Comparison of ENCODE assay signal across 21 cellular contexts in the genomic region with DNA sequence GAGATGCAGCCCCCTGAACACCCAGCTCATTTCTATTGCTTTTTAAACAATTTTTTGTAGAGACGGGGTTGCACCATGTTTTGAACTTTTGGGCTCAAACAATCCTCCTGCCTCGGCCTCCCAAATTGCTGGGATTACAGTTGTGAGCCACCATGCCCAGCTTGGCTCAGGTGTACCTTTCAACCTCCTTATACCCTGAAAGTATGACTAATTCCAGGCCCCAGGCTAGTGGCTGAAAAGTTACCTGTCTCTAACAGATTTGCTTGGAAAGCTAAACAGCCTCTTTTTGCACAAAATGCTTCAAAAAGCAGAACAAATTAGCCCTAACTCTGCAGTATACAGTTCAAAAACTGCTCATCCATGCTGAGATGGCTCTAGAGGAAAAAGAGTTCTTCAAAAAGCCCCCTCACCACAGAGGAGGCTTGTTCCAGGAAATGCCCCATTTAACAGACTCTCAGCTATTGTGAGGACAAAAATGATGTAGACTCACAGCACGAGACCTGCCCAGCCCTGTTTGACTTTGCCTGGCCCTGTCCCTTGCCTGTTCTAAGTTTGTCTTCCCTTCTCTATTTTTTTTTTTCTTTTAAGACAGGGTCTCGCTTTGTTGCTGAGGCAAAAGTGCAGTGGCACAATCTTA. TPM values are rescaled to one million over a fixed set of nuclear protein-coding genes. Genes with fewer than 3 reads are reported as not detected.
DNase-seq lines count a peak whose midpoint lies in the region; ATAC-seq and TF ChIP-seq lines count a peak whose summit lies in the region.
"Had no signal": no experiment of that assay in that cellular context is flagged by ENCODE, and none has a peak within 500 bp of the region (broad histone marks: within the 10 kb centered on the region; RNA-seq: fewer than 3 reads in every experiment).

No MANE protein-coding gene starts in this region.

- no peak overlapping the region for H3K27ac ChIP-seq in neuronal stem cell (replicated peaks; ENCODE audit: low read length)
- H3K27ac ChIP-seq: adrenal gland, uterus had no signal

- no peak overlapping the region for H3K4me2 ChIP-seq in neuronal stem cell (ENCODE audit: insufficient read depth, low read length, poor library complexity, severe bottlenecking)

- TF ChIP-seq CTCF in activated CD8-positive, alpha-beta T cell treated with anti-CD3 and anti-CD28 coated beads for 36 hours (IDR thresholded peaks at IDR 0.05) = no peak

- no peaks in the 10 kb centered on the region for H3K36me3 ChIP-seq in neuronal stem cell (replicated peaks in 1 of 2; ENCODE audit: control insufficient read depth in 2 of 2, insufficient read depth in 2 of 2, low read length in 2 of 2)
- H3K36me3 ChIP-seq: adrenal gland, uterus had no signal

- peaks cover 5 to 14% of the 10 kb centered on the region in 2 donors for H3K4me1 ChIP-seq in neuronal stem cell (ENCODE audit: control insufficient read depth in 2 of 2, insufficient read depth in 1 of 2, low read depth in 1 of 2, low read length in 2 of 2)
- H3K4me1 ChIP-seq: uterus had no signal

- CTCF ChIA-PET in activated CD8-positive, alpha-beta T cell treated with anti-CD3 and anti-CD28 coated beads for 36 hours (lab: Charles Lee) = interaction anchor here (0.7 to 14.0 kb wide), 8 partner anchors 24 to 181 kb away, joined by 3 to 280 read pairs (median 6); a partner anchor contains a TSS

- peak overlapping the region; percentile 66 for H3K27ac Mint-ChIP-seq in activated naive CD8-positive, alpha-beta T cell
- H3K27ac Mint-ChIP-seq in activated naive CD8-positive, alpha-beta T cell treated with anti-CD3 and anti-CD28 coated beads for 36 hours = no peak overlapping the region
- no peak overlapping the region for H3K27ac Mint-ChIP-seq in activated CD8-positive, alpha-beta T cell treated with anti-CD3 and anti-CD28 coated beads for 36 hours

- intact Hi-C loops in activated CD8-positive, alpha-beta T cell treated with anti-CD3 and anti-CD28 coated beads for 36 hours (cut with micrococcal nuclease) = loop anchor here (10.0 kb wide), 1 partner anchor 144 kb away; no protein-coding TSS in a partner anchor

- H3K4me3 ChIP-seq in neuronal stem cell (ENCODE audit: low read length in 2 of 2) = no peak overlapping the region
- H3K4me3 ChIP-seq: adrenal gland, uterus had no signal

- no peak overlapping the region for H3K9ac ChIP-seq in neuronal stem cell (ENCODE audit: low read depth, low read length, poor library complexity)

- no peak overlapping the region for H2BK5ac ChIP-seq in neuronal stem cell (ENCODE audit: low read length)

- no peak overlapping the region for H2AK5ac ChIP-seq in neuronal stem cell (ENCODE audit: low read depth, low read length)

- H3K79me1 ChIP-seq in neuronal stem cell (ENCODE audit: low read depth, low read length) = no peaks in the 10 kb centered on the region

- POLR2A ChIA-PET in activated CD8-positive, alpha-beta T cell treated with anti-CD3 and anti-CD28 coated beads for 36 hours (lab: Charles Lee) = interaction anchor here (0.5 to 0.6 kb wide), 2 partner anchors 76 to 1677 kb away, joined by 3 read pairs; a partner anchor contains a TSS

- peak; percentile 21 for ATAC-seq in activated CD8-positive, alpha-beta T cell treated with anti-CD3 and anti-CD28 coated beads for 36 hours
- ATAC-seq: Right ventricle myocardium inferior had no signal

- H2BK12ac ChIP-seq in neuronal stem cell (ENCODE audit: low read length) = no peak overlapping the region

- no peak overlapping the region for H3K4ac ChIP-seq in neuronal stem cell (ENCODE audit: low read length)

- H3K27me3 ChIP-seq in neuronal stem cell (ENCODE audit: control insufficient read depth in 3 of 3, insufficient read depth in 3 of 3, low read depth in 1 of 3, low read length in 3 of 3) = no peaks in the 10 kb centered on the region
- H3K27me3 ChIP-seq: adrenal gland, uterus had no signal

- H2AFZ ChIP-seq in neuronal stem cell (ENCODE audit: low read length) = peak overlapping the region; percentile 36

- H3K14ac ChIP-seq in neuronal stem cell (ENCODE audit: low read length) = no peak overlapping the region

- no peaks in the 10 kb centered on the region for H3K9me3 Mint-ChIP-seq in activated naive CD8-positive, alpha-beta T cell (ENCODE audit: low read depth)
- no peaks in the 10 kb centered on the region for H3K9me3 Mint-ChIP-seq in activated naive CD8-positive, alpha-beta T cell treated with anti-CD3 and anti-CD28 coated beads for 36 hours
- H3K9me3 Mint-ChIP-seq in activated CD8-positive, alpha-beta T cell treated with anti-CD3 and anti-CD28 coated beads for 36 hours = no peaks in the 10 kb centered on the region

- H3K4me1 Mint-ChIP-seq in activated naive CD8-positive, alpha-beta T cell (ENCODE audit: low read depth) = peaks cover 51% of the 10 kb centered on the region
- H3K4me1 Mint-ChIP-seq in activated naive CD8-positive, alpha-beta T cell treated with anti-CD3 and anti-CD28 coated beads for 36 hours = peaks cover 46% of the 10 kb centered on the region
- H3K4me1 Mint-ChIP-seq in activated CD8-positive, alpha-beta T cell treated with anti-CD3 and anti-CD28 coated beads for 36 hours (ENCODE audit: low read depth) = peaks cover 41% of the 10 kb centered on the region

- no peak overlapping the region for H3K23ac ChIP-seq in neuronal stem cell (ENCODE audit: low read depth, low read length, poor library complexity)

- H4K8ac ChIP-seq in neuronal stem cell (ENCODE audit: low read depth, low read length) = no peak overlapping the region

- peak overlapping the region; percentile 38 for H3K4me3 Mint-ChIP-seq in activated naive CD8-positive, alpha-beta T cell
- H3K4me3 Mint-ChIP-seq in activated naive CD8-positive, alpha-beta T cell treated with anti-CD3 and anti-CD28 coated beads for 36 hours = no peak overlapping the region
- no peak overlapping the region for H3K4me3 Mint-ChIP-seq in activated CD8-positive, alpha-beta T cell treated with anti-CD3 and anti-CD28 coated beads for 36 hours

- H3K27me3 Mint-ChIP-seq in activated naive CD8-positive, alpha-beta T cell = peaks cover 8% of the 10 kb centered on the region
- peaks cover 26% of the 10 kb centered on the region for H3K27me3 Mint-ChIP-seq in activated naive CD8-positive, alpha-beta T cell treated with anti-CD3 and anti-CD28 coated beads for 36 hours
- H3K27me3 Mint-ChIP-seq in activated CD8-positive, alpha-beta T cell treated with anti-CD3 and anti-CD28 coated beads for 36 hours = peaks cover 13% of the 10 kb centered on the region

- H3K36me3 Mint-ChIP-seq in activated naive CD8-positive, alpha-beta T cell = no peaks in the 10 kb centered on the region
- no peaks in the 10 kb centered on the region for H3K36me3 Mint-ChIP-seq in activated naive CD8-positive, alpha-beta T cell treated with anti-CD3 and anti-CD28 coated beads for 36 hours
- H3K36me3 Mint-ChIP-seq in activated CD8-positive, alpha-beta T cell treated with anti-CD3 and anti-CD28 coated beads for 36 hours (ENCODE audit: low read depth) = no peaks in the 10 kb centered on the region

- no peak overlapping the region for H4K91ac ChIP-seq in neuronal stem cell (ENCODE audit: low read depth, low read length, poor library complexity)

- DNase-seq in activated naive CD8-positive, alpha-beta T cell treated with anti-CD3 and anti-CD28 coated beads for 36 hours = no peak
- DNase-seq in activated CD8-positive, alpha-beta T cell treated with anti-CD3 and anti-CD28 coated beads for 36 hours = peak; percentile 52
- no peak for DNase-seq in neuronal stem cell (ENCODE audit: low spot score)
- no peak for DNase-seq in NCI-H1105 (lab: John Stamatoyannopoulos, UW)
- no peak for DNase-seq in AG08395 (ENCODE audit: low spot score)
- DNase-seq: ACHN; activated CD4-positive, alpha-beta T cell treated with anti-CD3 and anti-CD28 coated beads for 1 hour; activated T-cell treated with anti-CD3 and anti-CD28 coated beads for 4 hours; adrenal gland; COR-L47; GF-D8; glutamatergic neuron; midbrain; NCI-H774; small intestine; stimulated activated naive CD4-positive, alpha-beta T cell treated with Interleukin-2 at 50 U/mL for 16 hours; T-helper 2 cell; uterus had no signal

- H3K18ac ChIP-seq in neuronal stem cell (ENCODE audit: low read length) = no peak overlapping the region

- WGBS in neuronal stem cell (ENCODE audit: extremely low coverage in 2 of 2, insufficient read length in 2 of 2, insufficient replicate concordance in 1 of 2), 2 donors = no CpG with 5 or more reads among the region's 4 CpGs

- no peaks in the 10 kb centered on the region for H3K9me3 ChIP-seq in neuronal stem cell (replicated peaks in 1 of 2; ENCODE audit: control insufficient read depth in 2 of 2, insufficient read depth in 1 of 2, low read depth in 1 of 2, low read length in 2 of 2)
- H3K9me3 ChIP-seq: adrenal gland, uterus had no signal

- H2BK120ac ChIP-seq in neuronal stem cell (ENCODE audit: low read depth, low read length) = no peak overlapping the region

- no peak overlapping the region for H2BK15ac ChIP-seq in neuronal stem cell (ENCODE audit: low read length)

RNA-seq across cellular contexts. Expression of a gene that starts 13.4 kb away (rescaled TPM):
- total RNA-seq in activated naive CD8-positive, alpha-beta T cell treated with anti-CD3 and anti-CD28 coated beads for 36 hours = 10 to 100 TPM; 30.1 to 38.4 TPM
- total RNA-seq in activated CD8-positive, alpha-beta T cell treated with anti-CD3 and anti-CD28 coated beads for 36 hours = 10 to 100 TPM; 35.6 to 39.5 TPM
- polyA plus RNA-seq in neuronal stem cell (2013, experiment 1 of 2) = 50.8 TPM
- 51.6 TPM for polyA plus RNA-seq in neuronal stem cell (2013, experiment 2 of 2)

RNA-seq across cellular contexts. Expression of a gene that starts 14.0 kb away (rescaled TPM):
- under 1 TPM; 0.06 to 0.27 TPM for total RNA-seq in activated naive CD8-positive, alpha-beta T cell treated with anti-CD3 and anti-CD28 coated beads for 36 hours
- 1 to 10 TPM; 1.2 to 1.3 TPM for total RNA-seq in activated CD8-positive, alpha-beta T cell treated with anti-CD3 and anti-CD28 coated beads for 36 hours
- 2.3 TPM for polyA plus RNA-seq in neuronal stem cell (2013, experiment 1 of 2)
- polyA plus RNA-seq in neuronal stem cell (2013, experiment 2 of 2) = 2.2 TPM

RNA-seq across cellular contexts. Expression of a gene that starts 24.5 kb away (rescaled TPM):
- total RNA-seq in activated naive CD8-positive, alpha-beta T cell treated with anti-CD3 and anti-CD28 coated beads for 36 hours = not detected
- not detected for total RNA-seq in activated CD8-positive, alpha-beta T cell treated with anti-CD3 and anti-CD28 coated beads for 36 hours
- polyA plus RNA-seq in neuronal stem cell (2013, experiment 1 of 2) = 3.6 TPM
- 3.9 TPM for polyA plus RNA-seq in neuronal stem cell (2013, experiment 2 of 2)
- total RNA-seq: Right ventricle myocardium inferior had no signal

RNA-seq across cellular contexts. Expression of a gene that starts 39.2 kb away (rescaled TPM):
- not detected for total RNA-seq in activated naive CD8-positive, alpha-beta T cell treated with anti-CD3 and anti-CD28 coated beads for 36 hours
- not detected for total RNA-seq in activated CD8-positive, alpha-beta T cell treated with anti-CD3 and anti-CD28 coated beads for 36 hours
- polyA plus RNA-seq in neuronal stem cell (2013, experiment 1 of 2) = 1.4 TPM
- polyA plus RNA-seq in neuronal stem cell (2013, experiment 2 of 2) = 1.6 TPM
- total RNA-seq: kidney epithelial cell, Right ventricle myocardium inferior, uterus had no signal
- polyA plus RNA-seq: adrenal gland had no signal

RNA-seq across cellular contexts. Expression of a gene that starts 55.6 kb away (rescaled TPM):
- 10 to 100 TPM; 35.1 to 35.3 TPM for total RNA-seq in activated naive CD8-positive, alpha-beta T cell treated with anti-CD3 and anti-CD28 coated beads for 36 hours
- total RNA-seq in activated CD8-positive, alpha-beta T cell treated with anti-CD3 and anti-CD28 coated beads for 36 hours = 10 to 100 TPM; 40.1 to 42.3 TPM
- polyA plus RNA-seq in neuronal stem cell (2013, experiment 1 of 2) = 3.3 TPM
- polyA plus RNA-seq in neuronal stem cell (2013, experiment 2 of 2) = 3.7 TPM
